12 cellular contexts compared by ENCODE assay signal in the genomic region with DNA sequence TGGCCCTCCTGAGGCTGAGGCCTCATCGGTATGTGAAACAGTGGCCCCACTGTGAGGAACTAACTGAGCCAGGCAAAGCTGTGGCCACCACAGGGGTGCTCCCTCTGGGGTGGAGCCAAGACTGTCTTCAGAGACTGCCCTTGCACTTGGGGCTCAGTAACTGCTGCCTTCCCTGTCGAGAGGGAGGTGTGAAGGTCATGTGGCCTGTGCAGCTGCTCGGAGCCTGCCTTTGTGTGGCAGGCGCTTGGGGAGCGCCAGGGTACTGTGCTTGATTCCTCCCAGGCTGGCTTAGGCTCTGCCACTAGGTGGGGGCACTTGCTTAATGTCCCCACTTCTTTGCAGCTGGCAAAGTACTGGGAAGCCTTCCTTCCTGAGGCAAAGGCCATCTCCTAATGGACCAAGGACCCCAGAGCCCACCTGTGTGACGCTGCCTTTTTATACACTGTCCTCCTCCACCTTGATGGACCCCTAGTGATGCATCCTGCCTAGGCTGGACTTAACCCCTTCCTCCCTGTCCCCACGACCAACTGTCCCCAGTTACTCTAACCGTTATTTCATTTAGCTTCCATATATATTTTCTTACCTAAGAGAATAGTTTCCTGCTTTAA. TPM values are rescaled to one million over a fixed set of nuclear protein-coding genes. Genes with fewer than 3 reads are reported as not detected.
DNase-seq lines count a peak whose midpoint lies in the region; ATAC-seq and TF ChIP-seq lines count a peak whose summit lies in the region.
"Had no signal": no experiment of that assay in that cellular context is flagged by ENCODE, and none has a peak within 500 bp of the region (broad histone marks: within the 10 kb centered on the region; RNA-seq: fewer than 3 reads in every experiment).

No MANE protein-coding gene starts in this region.

- H3K9me3 ChIP-seq in Panc1 (ENCODE audit: control insufficient read depth, insufficient read depth, low read depth, low read length) (no peaks in the 10 kb centered on the region), upper lobe of left lung (no peaks in the 10 kb centered on the region)
- H3K9me3 ChIP-seq: tibial artery had no signal

- no peak overlapping the region for H3K27ac ChIP-seq in Panc1 (ENCODE audit: low read length)
- H3K27ac ChIP-seq in upper lobe of left lung = no peak overlapping the region
- H3K27ac ChIP-seq: tibial artery had no signal

- TF ChIP-seq POLR2A in upper lobe of left lung (IDR thresholded peaks at IDR 0.05) = no peak

- TF ChIP-seq EP300 in upper lobe of left lung (IDR thresholded peaks at IDR 0.05) = no peak

- in situ Hi-C loops in Panc1 (cut with HindIII; ENCODE audit: low pct_unique_long_range_greater_than_20kb, low sequenced_read_pairs) = no loop called here

- H3K4me1 ChIP-seq in Panc1 (ENCODE audit: control insufficient read depth, insufficient read depth, low read length) (no peaks in the 10 kb centered on the region), upper lobe of left lung (peaks cover 0 to 23% (median 12%) of the 10 kb centered on the region in 4 donors)
- H3K4me1 ChIP-seq: tibial artery had no signal

- CTCF ChIA-PET in Panc1 (lab: Charles Lee) = interaction anchor here (0.6 kb wide), 2 partner anchors 16 to 440 kb away, joined by 4 to 9 read pairs; no protein-coding TSS in a partner anchor

- H3K4me3 ChIP-seq in Panc1 (ENCODE audit: low read depth in 2 of 2, low read length in 2 of 2) (no peak overlapping the region), upper lobe of left lung (no peak overlapping the region)
- H3K4me3 ChIP-seq: tibial artery had no signal

- intact Hi-C loops in Panc1 (cut with micrococcal nuclease; ENCODE audit: unreplicated experiment) = no loop called here

- ATAC-seq in Panc1 (peak; percentile 64; the same call in 1 of the 2 replicates), upper lobe of left lung (ENCODE audit: low FRiP score in 2 of 2) (no peak)
- peak; percentile 23 to 50 for ATAC-seq in natural killer cell treated with Interleukin-12 subunit alpha and Interleukin-12 subunit beta and Interleukin-15 and Interleukin-18, amount 100 ng/mL, for 72 hours

- H3K36me3 Mint-ChIP-seq in natural killer cell treated with Interleukin-12 subunit alpha and Interleukin-12 subunit beta and Interleukin-15 and Interleukin-18, amount 100 ng/mL, for 72 hours = peaks cover 8% of the 10 kb centered on the region

- H3K4me1 Mint-ChIP-seq in natural killer cell treated with Interleukin-12 subunit alpha and Interleukin-12 subunit beta and Interleukin-15 and Interleukin-18, amount 100 ng/mL, for 72 hours (ENCODE audit: low read depth in 2 of 2) = no peaks in the 10 kb centered on the region
- H3K4me1 Mint-ChIP-seq: CD8-positive, alpha-beta memory T cell had no signal

- WGBS in upper lobe of left lung, 2 donors = 83 to 84% methylated on average over 7 to 8 of the region's 8 CpGs

- no peaks in the 10 kb centered on the region for H3K9me3 Mint-ChIP-seq in natural killer cell treated with Interleukin-12 subunit alpha and Interleukin-12 subunit beta and Interleukin-15 and Interleukin-18, amount 100 ng/mL, for 72 hours
- H3K9me3 Mint-ChIP-seq: CD8-positive, alpha-beta memory T cell had no signal

- H3K27me3 Mint-ChIP-seq in natural killer cell treated with Interleukin-12 subunit alpha and Interleukin-12 subunit beta and Interleukin-15 and Interleukin-18, amount 100 ng/mL, for 72 hours = no peaks in the 10 kb centered on the region

- DNase-seq in Panc1 (ENCODE audit: low read depth, low spot score) (no peak), globus pallidus (ENCODE audit: low spot score) (peak; percentile 79), upper lobe of left lung (no peak), epidermal melanocyte (ENCODE audit: insufficient read length, low spot score) (no peak), NCI-H1092 treated with DMSO at 0.1 percent for 48 hours (lab: John Stamatoyannopoulos, UW) (no peak), NCI-H2029 treated with DMSO at 0.1 percent for 48 hours (lab: John Stamatoyannopoulos, UW) (no peak)
- no peak for DNase-seq in natural killer cell treated with Interleukin-12 subunit alpha and Interleukin-12 subunit beta and Interleukin-15 and Interleukin-18, amount 100 ng/mL, for 72 hours (ENCODE audit: low spot score)
- DNase-seq: activated CD8-positive, alpha-beta memory T cell treated with anti-CD3 and anti-CD28 coated beads, Interleukin-2, amount 50 U/mL, for 4 hours; CD8-positive, alpha-beta memory T cell; NK-92 treated with Interleukin-12 subunit alpha and Interleukin-12 subunit beta, amount 100 ng/mL, for 24 hours; tibial artery had no signal

- TF ChIP-seq CTCF in GM12872 (IDR thresholded peaks at IDR 0.05; ENCODE audit: insufficient read depth, low read depth, low read length) (peak; percentile 48), Panc1 (IDR thresholded peaks at IDR 0.05) (no peak; the same call in 1 of the 2 replicates), upper lobe of left lung (IDR thresholded peaks at IDR 0.05) (no peak)

- H3K36me3 ChIP-seq in Panc1 (ENCODE audit: control insufficient read depth, insufficient read depth, low read length) (peaks cover 19% of the 10 kb centered on the region), upper lobe of left lung (peaks cover 13 to 87% (median 73%) of the 10 kb centered on the region in 4 donors)

- POLR2A ChIA-PET in Panc1 (lab: Charles Lee) = no interaction called here

- no peak overlapping the region for H3K27ac Mint-ChIP-seq in natural killer cell treated with Interleukin-12 subunit alpha and Interleukin-12 subunit beta and Interleukin-15 and Interleukin-18, amount 100 ng/mL, for 72 hours

- no peak overlapping the region for H3K4me3 Mint-ChIP-seq in natural killer cell treated with Interleukin-12 subunit alpha and Interleukin-12 subunit beta and Interleukin-15 and Interleukin-18, amount 100 ng/mL, for 72 hours
- H3K4me3 Mint-ChIP-seq: CD8-positive, alpha-beta memory T cell had no signal

- H3K27me3 ChIP-seq in Panc1 (ENCODE audit: control insufficient read depth, insufficient read depth, low read length) (no peaks in the 10 kb centered on the region), upper lobe of left lung (no peaks in the 10 kb centered on the region)
- H3K27me3 ChIP-seq: tibial artery had no signal

- BruUV-seq in Panc1 (replicated peaks; lab: Mats Ljungman, UMichigan) = no TSS peak

RNA-seq across cellular contexts. Expression of gene SNX22, which starts 14.2 kb away (rescaled TPM):
- 2.3 TPM for total RNA-seq in Panc1 (2021; ENCODE audit: unreplicated experiment)
- 2.8 TPM for polyA plus RNA-seq in Panc1 (2012; ENCODE audit: insufficient read length)
- under 1 TPM in 1 of 2 donors, not detected in 1; 0.07 TPM for total RNA-seq in natural killer cell treated with Interleukin-12 subunit alpha and Interleukin-12 subunit beta and Interleukin-15 and Interleukin-18, amount 100 ng/mL, for 72 hours
- total RNA-seq in upper lobe of left lung = 10 to 100 TPM in 5 of 6 donors, 1 to 10 TPM in 1; 9.6 to 44.0 (median 24.8) TPM

RNA-seq across cellular contexts. Expression of gene PPIB, which starts 25.5 kb away (rescaled TPM):
- 407 TPM for total RNA-seq in Panc1 (2021; ENCODE audit: unreplicated experiment)
- polyA plus RNA-seq in Panc1 (2012; ENCODE audit: insufficient read length) = 702 TPM
- total RNA-seq in natural killer cell treated with Interleukin-12 subunit alpha and Interleukin-12 subunit beta and Interleukin-15 and Interleukin-18, amount 100 ng/mL, for 72 hours = 100 to 1,000 TPM; 490 to 530 TPM
- total RNA-seq in upper lobe of left lung = 100 to 1,000 TPM in 5 of 6 donors, 10 to 100 TPM in 1; 87.0 to 497 (median 286) TPM

RNA-seq across cellular contexts. Expression of gene SNX1, which starts 41.5 kb away (rescaled TPM):
- total RNA-seq in Panc1 (2021; ENCODE audit: unreplicated experiment) (96.2 TPM), upper lobe of left lung (100 to 1,000 TPM; 103 to 234 (median 154) TPM)
- polyA plus RNA-seq in Panc1 (2012; ENCODE audit: insufficient read length) = 73.0 TPM
- total RNA-seq in natural killer cell treated with Interleukin-12 subunit alpha and Interleukin-12 subunit beta and Interleukin-15 and Interleukin-18, amount 100 ng/mL, for 72 hours = 100 to 1,000 TPM; 119 to 132 TPM

RNA-seq across cellular contexts. Expression of gene CIAO2A, which starts 43.7 kb away (rescaled TPM):
- 89.8 TPM for total RNA-seq in Panc1 (2021; ENCODE audit: unreplicated experiment)
- 84.6 TPM for polyA plus RNA-seq in Panc1 (2012; ENCODE audit: insufficient read length)
- total RNA-seq in natural killer cell treated with Interleukin-12 subunit alpha and Interleukin-12 subunit beta and Interleukin-15 and Interleukin-18, amount 100 ng/mL, for 72 hours = 10 to 100 TPM; 55.7 to 65.4 TPM
- total RNA-seq in upper lobe of left lung = 10 to 100 TPM; 38.8 to 70.3 (median 49.2) TPM

Comparison
In these comparisons a context has a peak if more than half of its experiments do, and no peak if none do; other contexts are left out.
1. ATAC-seq: peak in Panc1 (single experiment) and natural killer cell treated with Interleukin-12 subunit alpha and Interleukin-12 subunit beta and Interleukin-15 and Interleukin-18, amount 100 ng/mL, for 72 hours (2 of 2); none in upper lobe of left lung (0 of 2).